16 cellular contexts compared by ENCODE assay signal in the genomic region with DNA sequence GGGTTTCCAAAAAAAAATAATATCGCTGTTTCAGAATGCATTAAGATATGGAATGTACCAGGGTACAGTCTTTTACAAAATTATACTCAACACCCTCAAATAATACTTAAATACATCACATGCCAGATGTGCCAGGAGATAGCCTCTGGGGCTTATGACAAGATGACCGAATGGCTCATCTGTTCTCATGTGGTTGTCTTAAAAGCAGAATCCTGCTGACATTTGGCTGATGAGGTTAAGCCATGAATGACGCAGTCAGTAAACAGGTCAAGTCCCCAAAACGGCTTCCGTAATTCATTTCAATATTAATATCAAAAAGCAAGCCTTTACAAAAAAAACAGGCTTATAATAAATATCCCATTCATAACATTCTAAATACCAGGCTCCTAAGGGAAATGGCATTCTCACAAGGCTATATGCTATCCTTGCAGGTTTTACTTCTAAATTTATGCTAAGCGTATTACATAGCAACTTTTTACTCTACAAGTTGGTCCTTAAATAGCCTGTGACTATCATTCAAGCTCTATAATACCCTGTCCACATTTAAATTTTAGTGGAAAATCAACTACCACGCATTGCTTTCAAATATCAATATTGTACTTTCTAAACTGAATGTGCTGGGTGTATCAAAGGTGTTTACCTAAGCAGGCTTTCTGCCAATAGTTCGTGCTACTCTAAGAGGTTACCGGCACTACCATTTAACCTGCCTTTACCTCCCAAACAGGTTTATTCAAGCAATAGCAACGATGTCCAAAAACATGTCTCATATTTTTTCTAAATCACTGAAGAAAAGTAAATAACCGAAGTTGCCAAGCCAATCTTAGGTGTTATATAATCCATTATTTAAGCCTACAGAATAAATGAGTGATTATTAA. TPM values are rescaled to one million over a fixed set of nuclear protein-coding genes. Genes with fewer than 3 reads are reported as not detected.
A peak's percentile ranks its signal among the peaks of the same experiment; 100 is the strongest.
DNase-seq lines count a peak whose midpoint lies in the region; TF ChIP-seq lines count a peak whose summit lies in the region.
"Had no signal": no experiment of that assay in that cellular context is flagged by ENCODE, and none has a peak within 500 bp of the region (broad histone marks: within the 10 kb centered on the region; RNA-seq: fewer than 3 reads in every experiment).

No MANE protein-coding gene starts in this region.

- peak overlapping the region; percentile 45 for H3K27ac ChIP-seq in ACC112 (ENCODE audit: low read depth, low read length)
- H3K27ac ChIP-seq in muscle layer of duodenum (ENCODE audit: low read length) = peak overlapping the region; percentile 3

- H3K36me3 ChIP-seq in ACC112 (ENCODE audit: insufficient read depth, low read length) (no peaks in the 10 kb centered on the region), muscle layer of duodenum (ENCODE audit: control insufficient read depth in 1 of 2, insufficient read depth in 2 of 2, low read length in 2 of 2) (no peaks in the 10 kb centered on the region)
- H3K36me3 ChIP-seq: BE2C had no signal

- H3K4me1 ChIP-seq in ACC112 (ENCODE audit: control insufficient read depth, insufficient read depth, low read length, unreplicated experiment) = peaks cover 46% of the 10 kb centered on the region
- peaks cover 21 to 63% of the 10 kb centered on the region in 2 donors for H3K4me1 ChIP-seq in muscle layer of duodenum (ENCODE audit: control insufficient read depth in 1 of 2, insufficient read depth in 2 of 2, low read length in 2 of 2)
- H3K4me1 ChIP-seq: BE2C had no signal

- H3K4me3 ChIP-seq in ACC112 (ENCODE audit: low read depth, low read length) (no peak overlapping the region), muscle layer of duodenum (ENCODE audit: low read depth in 1 of 2, low read length in 2 of 2) (no peak overlapping the region)

- H3K4me1 Mint-ChIP-seq in chondrocyte (ENCODE audit: low read depth) = peaks cover 60% of the 10 kb centered on the region
- peaks cover 2% of the 10 kb centered on the region for H3K4me1 Mint-ChIP-seq in activated naive CD4-positive, alpha-beta T cell treated with anti-CD3 and anti-CD28 coated beads, Interleukin-2, amount 10 ng/mL, durations not matched to agents 7 days and 5 days

- H3K27me3 ChIP-seq in ACC112 (ENCODE audit: insufficient read depth, low read length) (no peaks in the 10 kb centered on the region), muscle layer of duodenum (ENCODE audit: low read depth, low read length) (no peaks in the 10 kb centered on the region)
- H3K27me3 ChIP-seq: BE2C had no signal

- peak; percentile 89 for DNase-seq in NCI-H2029 (lab: John Stamatoyannopoulos, UW)
- DNase-seq in chondrocyte (ENCODE audit: low spot score) = no peak
- DNase-seq in ACHN = no peak
- no peak for DNase-seq in activated naive CD4-positive, alpha-beta T cell treated with anti-CD3 and anti-CD28 coated beads, Interleukin-2, amount 10 ng/mL, durations not matched to agents 7 days and 5 days
- no peak for DNase-seq in COR-L47 (lab: John Stamatoyannopoulos, UW)
- DNase-seq in SW 1271 (lab: John Stamatoyannopoulos, UW) = no peak
- DNase-seq: activated CD8-positive, alpha-beta T cell treated with anti-CD3 and anti-CD28 coated beads, Interleukin-2, amount 10 ng/mL, durations not matched to agents 7 days and 5 days; activated naive CD4-positive, alpha-beta T cell treated with anti-CD3 and anti-CD28 coated beads, Interleukin-2, amount 50 U/mL, for 16 hours; BE2C; dermis blood vessel endothelial cell; hypothalamus; naive B cell; NCI-H226 had no signal

- H3K27me3 Mint-ChIP-seq in chondrocyte (ENCODE audit: low read depth) = no peaks in the 10 kb centered on the region
- no peaks in the 10 kb centered on the region for H3K27me3 Mint-ChIP-seq in activated naive CD4-positive, alpha-beta T cell treated with anti-CD3 and anti-CD28 coated beads, Interleukin-2, amount 10 ng/mL, durations not matched to agents 7 days and 5 days
- H3K27me3 Mint-ChIP-seq: naive B cell had no signal

- no peak overlapping the region for H2AFZ ChIP-seq in ACC112 (ENCODE audit: low read length, unreplicated experiment)

- peak overlapping the region; percentile 77 for H3K27ac Mint-ChIP-seq in chondrocyte (ENCODE audit: unreplicated experiment)
- no peak overlapping the region for H3K27ac Mint-ChIP-seq in activated naive CD4-positive, alpha-beta T cell treated with anti-CD3 and anti-CD28 coated beads, Interleukin-2, amount 10 ng/mL, durations not matched to agents 7 days and 5 days
- H3K27ac Mint-ChIP-seq: activated CD8-positive, alpha-beta T cell treated with anti-CD3 and anti-CD28 coated beads, Interleukin-2, amount 10 ng/mL, durations not matched to agents 7 days and 5 days; naive B cell; stimulated activated effector memory CD8-positive, alpha-beta T cell treated with anti-CD3 and anti-CD28 coated beads, Interleukin-12 subunit alpha, Interleukin-12 subunit beta, amount 100 ng/mL, for 72 hours had no signal

- no peaks in the 10 kb centered on the region for H3K36me3 Mint-ChIP-seq in chondrocyte (ENCODE audit: low read depth)
- peaks cover 2% of the 10 kb centered on the region for H3K36me3 Mint-ChIP-seq in activated naive CD4-positive, alpha-beta T cell treated with anti-CD3 and anti-CD28 coated beads, Interleukin-2, amount 10 ng/mL, durations not matched to agents 7 days and 5 days
- H3K36me3 Mint-ChIP-seq: naive B cell had no signal

- no peak overlapping the region for H3K4me3 Mint-ChIP-seq in chondrocyte (ENCODE audit: unreplicated experiment)
- no peak overlapping the region for H3K4me3 Mint-ChIP-seq in activated naive CD4-positive, alpha-beta T cell treated with anti-CD3 and anti-CD28 coated beads, Interleukin-2, amount 10 ng/mL, durations not matched to agents 7 days and 5 days
- H3K4me3 Mint-ChIP-seq: activated CD8-positive, alpha-beta T cell treated with anti-CD3 and anti-CD28 coated beads, Interleukin-2, amount 10 ng/mL, durations not matched to agents 7 days and 5 days; naive B cell; stimulated activated effector memory CD8-positive, alpha-beta T cell treated with anti-CD3 and anti-CD28 coated beads, Interleukin-12 subunit alpha, Interleukin-12 subunit beta, amount 100 ng/mL, for 72 hours had no signal

- CTCF ChIA-PET in activated naive CD4-positive, alpha-beta T cell treated with anti-CD3 and anti-CD28 coated beads, Interleukin-2, amount 10 ng/mL, durations not matched to agents 7 days and 5 days (lab: Charles Lee) = no interaction called here

- H3K79me2 ChIP-seq in ACC112 (ENCODE audit: control insufficient read depth, insufficient read depth, low read length, unreplicated experiment) = peaks cover 89% of the 10 kb centered on the region

- no peaks in the 10 kb centered on the region for H3K9me3 ChIP-seq in muscle layer of duodenum (ENCODE audit: control insufficient read depth in 1 of 2, low read length in 2 of 2)
- H3K9me3 ChIP-seq: BE2C had no signal

- no peak for TF ChIP-seq CTCF in chondrocyte (IDR thresholded peaks at IDR 0.05)

- no peaks in the 10 kb centered on the region for H3K9me3 Mint-ChIP-seq in chondrocyte (ENCODE audit: low read depth)
- no peaks in the 10 kb centered on the region for H3K9me3 Mint-ChIP-seq in activated naive CD4-positive, alpha-beta T cell treated with anti-CD3 and anti-CD28 coated beads, Interleukin-2, amount 10 ng/mL, durations not matched to agents 7 days and 5 days
- H3K9me3 Mint-ChIP-seq: naive B cell; stimulated activated effector memory CD8-positive, alpha-beta T cell treated with anti-CD3 and anti-CD28 coated beads, Interleukin-12 subunit alpha, Interleukin-12 subunit beta, amount 100 ng/mL, for 72 hours had no signal

- in situ Hi-C loops in ACHN (cut with HindIII; ENCODE audit: low pct_ligation_motif_present, low pct_unique_long_range_greater_than_20kb, low sequenced_read_pairs) = no loop called here

RNA-seq across cellular contexts. Expression of gene SMURF1, which starts 15.6 kb away (rescaled TPM):
- total RNA-seq in chondrocyte = 28.2 to 32.2 TPM (median 30.2 TPM) in 3 replicates
